ENCODE assay signal across 8 cellular contexts in genomic region chr1:226643167-226643566, GRCh38.
DNase-seq lines count a peak whose midpoint lies in the region; TF ChIP-seq lines count a peak whose summit lies in the region.

No MANE protein-coding gene starts in this region.

- CTCF ChIA-PET in HEK293 (lab: Yijun Ruan, JAX) = interaction anchor here (0.6 to 1.3 kb wide), 5 partner anchors 10 to 1310 kb away, joined by 3 to 5 read pairs (median 4); no protein-coding TSS in a partner anchor

- TF ChIP-seq CTCF in GM12865 (IDR thresholded peaks at IDR 0.05; ENCODE audit: insufficient read depth, low read depth, low read length, missing control alignments) = no peak
- TF ChIP-seq CTCF in HEK293 (tag by site-specific recombination; IDR thresholded peaks at IDR 0.05) = no peak

- H3K4me1 ChIP-seq in HEK293 (ENCODE audit: control insufficient read depth, insufficient read depth, low read length) = 0 out of 2 replicates have a peak, but pooled peaks cover 3% of the 10 kb centered on the region

- no peaks in the 10 kb centered on the region for H3K9me3 ChIP-seq in HEK293 (ENCODE audit: control insufficient read depth, insufficient read depth, low read depth, low read length)

- no peak overlapping the region for H3K4me3 ChIP-seq in GM12865 (ENCODE audit: low read depth, low read length)
- H3K4me3 ChIP-seq in HEK293 (ENCODE audit: low read depth, low read length) = no peak overlapping the region

- no peak overlapping the region for H3K27ac ChIP-seq in HEK293 (ENCODE audit: extremely low read depth, low read depth, low read length)

- POLR2A ChIA-PET in HEK293 (lab: Yijun Ruan, JAX) = interaction anchor here (0.9 to 1.0 kb wide), 2 partner anchors 11 to 19 kb away, joined by 3 read pairs; no protein-coding TSS in a partner anchor

- peaks cover 0 to 21% of the 10 kb centered on the region in 2 experiments; a peak in 1 of 3 replicates for H3K36me3 ChIP-seq in HEK293 (ENCODE audit: control insufficient read depth in 2 of 2, insufficient read depth in 1 of 2, low read length in 2 of 2)

- DNase-seq in GM12865 (ENCODE audit: low read depth) (peak; percentile 57), NCI-H226 (peak; percentile 12), iPS-NIHi7 (ENCODE audit: extremely low spot score) (peak; percentile 69), NCI-H1417 (lab: John Stamatoyannopoulos, UW) (no peak), NCI-H1436 (lab: John Stamatoyannopoulos, UW) (no peak)
- peak; percentile 61 for DNase-seq in activated T-cell treated with anti-CD3 and anti-CD28 coated beads, Interleukin-2, amount 50 U/mL, for 1 hour
- DNase-seq in stimulated activated CD4-positive, alpha-beta T cell treated with anti-CD3 and anti-CD28 coated beads, TNF-alpha, amount 100 ng/mL, for 1 hour (ENCODE audit: low read depth in 3 of 3, low spot score in 1 of 3) = peak; percentile 18 to 57 (median 37)

TF ChIP-seq in HEK293, 187 proteins besides CTCF, POLR2A, EP300 and RAD21 (continues in another document):
- TF ChIP-seq ZNF707 (tag by site-specific recombination; IDR thresholded peaks at IDR 0.05) = no peak
- TF ChIP-seq GLIS1 (tag by site-specific recombination; IDR thresholded peaks at IDR 0.05) = no peak
- TF ChIP-seq ZNF621 (tag by site-specific recombination; IDR thresholded peaks at IDR 0.05) = no peak
- TF ChIP-seq ZFP37 (tag by site-specific recombination; IDR thresholded peaks at IDR 0.05) = no peak
- TF ChIP-seq ZNF777 (tag by site-specific recombination; IDR thresholded peaks at IDR 0.05; ENCODE audit: borderline replicate concordance) = no peak
- no peak for TF ChIP-seq ZNF223 (tag by site-specific recombination; IDR thresholded peaks at IDR 0.05)
- TF ChIP-seq, protein P1, sequence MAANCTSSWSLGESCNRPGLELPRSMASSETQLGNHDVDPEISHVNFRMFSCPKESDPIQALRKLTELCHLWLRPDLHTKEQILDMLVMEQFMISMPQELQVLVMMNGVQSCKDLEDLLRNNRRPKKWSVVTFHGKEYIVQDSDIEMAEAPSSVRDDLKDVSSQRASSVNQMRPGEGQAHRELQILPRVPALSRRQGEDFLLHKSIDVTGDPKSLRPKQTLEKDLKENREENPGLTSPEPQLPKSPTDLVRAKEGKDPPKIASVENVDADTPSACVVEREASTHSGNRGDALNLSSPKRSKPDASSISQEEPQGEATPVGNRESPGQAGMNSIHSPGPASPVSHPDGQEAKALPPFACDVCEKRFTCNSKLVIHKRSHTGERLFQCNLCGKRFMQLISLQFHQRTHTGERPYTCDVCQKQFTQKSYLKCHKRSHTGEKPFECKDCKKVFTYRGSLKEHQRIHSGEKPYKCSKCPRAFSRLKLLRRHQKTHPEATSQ (tag by site-specific recombination; IDR thresholded peaks at IDR 0.05) = no peak
- TF ChIP-seq SP7 (tag by site-specific recombination; IDR thresholded peaks at IDR 0.05) = peak; percentile 63
- 0 out of 2 replicates have a peak, but pooled peaks have one; percentile 33 for TF ChIP-seq ZFP69B (tag by site-specific recombination; IDR thresholded peaks at IDR 0.05)
- TF ChIP-seq ZNF112 (tag by site-specific recombination; IDR thresholded peaks at IDR 0.05) = no peak
- TF ChIP-seq KLF8 (tag by site-specific recombination; IDR thresholded peaks at IDR 0.05) = no peak
- no peak for TF ChIP-seq ZNF792 (tag by site-specific recombination; IDR thresholded peaks at IDR 0.05)
- no peak for TF ChIP-seq ZNF155 (tag by site-specific recombination; IDR thresholded peaks at IDR 0.05)
- TF ChIP-seq ZNF398 (tag by site-specific recombination; IDR thresholded peaks at IDR 0.05) = no peak
- no peak for TF ChIP-seq REST (tag by site-specific recombination; IDR thresholded peaks at IDR 0.05)
- no peak for TF ChIP-seq ZNF138 (tag by site-specific recombination; IDR thresholded peaks at IDR 0.05; ENCODE audit: borderline replicate concordance)
- no peak for TF ChIP-seq ZSCAN4 (tag by site-specific recombination; IDR thresholded peaks at IDR 0.05)
- 0 out of 2 replicates have a peak, but pooled peaks have one; percentile 38 for TF ChIP-seq ZBTB48 (tag by site-specific recombination; IDR thresholded peaks at IDR 0.05)
- TF ChIP-seq ZNF311 (tag by site-specific recombination; IDR thresholded peaks at IDR 0.05; ENCODE audit: borderline replicate concordance) = no peak
- peak; percentile 29; the same call in 1 of the 2 replicates for TF ChIP-seq PRDM1 (tag by site-specific recombination; IDR thresholded peaks at IDR 0.05)
- no peak for TF ChIP-seq ZNF623 (tag by site-specific recombination; IDR thresholded peaks at IDR 0.05)
- TF ChIP-seq ZNF16 (tag by site-specific recombination; IDR thresholded peaks at IDR 0.05; ENCODE audit: low read depth) = no peak
- TF ChIP-seq ZNF280D (tag by site-specific recombination; IDR thresholded peaks at IDR 0.05) = no peak
- TF ChIP-seq ZNF510 (tag by site-specific recombination; IDR thresholded peaks at IDR 0.05; ENCODE audit: insufficient replicate concordance) = no peak
- no peak for TF ChIP-seq ZNF404 (tag by site-specific recombination; IDR thresholded peaks at IDR 0.05)

Comparison
In these comparisons a context has a peak if more than half of its experiments do, and no peak if none do; other contexts are left out.
1. DNase-seq: peak in GM12865 (single experiment), NCI-H226 (single experiment), activated T-cell treated with anti-CD3 and anti-CD28 coated beads, Interleukin-2, amount 50 U/mL, for 1 hour (single experiment), iPS-NIHi7 (single experiment) and stimulated activated CD4-positive, alpha-beta T cell treated with anti-CD3 and anti-CD28 coated beads, TNF-alpha, amount 100 ng/mL, for 1 hour (3 of 3); none in NCI-H1417 (0 of 3) and NCI-H1436 (single experiment).